ENCODE assay signal across 13 cellular contexts in the genomic region with DNA sequence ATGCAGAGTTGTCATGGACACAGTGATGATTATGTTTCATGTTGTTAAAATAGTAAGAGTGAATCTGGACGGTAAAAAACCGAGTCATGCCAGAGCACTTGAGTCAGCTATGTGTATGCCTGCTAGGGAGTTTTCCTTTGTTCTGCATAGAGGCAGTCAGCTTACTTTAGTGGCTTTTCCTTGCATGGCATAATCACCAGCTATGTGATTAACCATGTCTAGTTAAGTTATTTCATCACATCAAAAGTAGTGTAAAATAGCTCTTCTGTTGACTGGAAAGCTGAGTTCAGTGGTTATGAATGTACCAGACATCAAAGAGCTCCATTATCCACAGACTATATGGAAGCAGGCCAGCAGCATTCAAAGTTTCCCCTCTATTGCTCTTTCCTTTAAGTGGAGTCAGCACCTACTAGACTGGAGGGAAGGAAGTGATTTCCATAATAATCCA.
DNase-seq lines count a peak whose midpoint lies in the region; FAIRE-seq and TF ChIP-seq lines count a peak whose summit lies in the region.
"Had no signal": no experiment of that assay in that cellular context is flagged by ENCODE, and none has a peak within 500 bp of the region (broad histone marks: within the 10 kb centered on the region; RNA-seq: fewer than 3 reads in every experiment).

No MANE protein-coding gene starts in this region.

- H3K27me3 Mint-ChIP-seq in activated T-cell treated with anti-CD3 and anti-CD28 coated beads, Interleukin-2, amount 50 U/mL, for 24 hours: no peaks in the 10 kb centered on the region
- H3K27me3 Mint-ChIP-seq: B cell; IgD-negative memory B cell; naive thymus-derived CD8-positive, alpha-beta T cell had no signal

- H3K36me3 ChIP-seq in cardiac muscle cell (no peaks in the 10 kb centered on the region), left ventricle myocardium inferior (no peaks in the 10 kb centered on the region), brain microvascular endothelial cell (replicated peaks) (no peaks in the 10 kb centered on the region), kidney (ENCODE audit: control insufficient read depth in 1 of 2, insufficient read depth in 2 of 2, low read length in 2 of 2) (no peaks in the 10 kb centered on the region), vagina (no peaks in the 10 kb centered on the region)
- H3K36me3 ChIP-seq: heart left ventricle had no signal

- peak; percentile 7 to 81 for DNase-seq in cardiac muscle cell (ENCODE audit: low read depth in 1 of 2, low spot score in 1 of 2)
- DNase-seq in left ventricle myocardium inferior: no peak
- peak; percentile 81 for DNase-seq in brain microvascular endothelial cell
- DNase-seq in kidney tubule cell (ENCODE audit: low spot score): peak; percentile 99
- DNase-seq in kidney: no peak
- no peak for DNase-seq in KG1 (lab: John Stamatoyannopoulos, UW)
- no peak for DNase-seq in activated T-cell treated with anti-CD3 and anti-CD28 coated beads, Interleukin-2, amount 50 U/mL, for 24 hours
- DNase-seq in vagina (ENCODE audit: extremely low spot score in 2 of 2): no peak
- DNase-seq: activated naive CD4-positive, alpha-beta T cell treated with anti-CD3 and anti-CD28 coated beads, Interleukin-2, amount 50 U/mL, for 16 hours; heart left ventricle; naive thymus-derived CD8-positive, alpha-beta T cell had no signal

- H3K9me3 ChIP-seq in cardiac muscle cell (ENCODE audit: low read depth) (no peaks in the 10 kb centered on the region), left ventricle myocardium inferior (replicated peaks) (peaks cover 4% of the 10 kb centered on the region), kidney (ENCODE audit: control insufficient read depth in 1 of 2, low read length in 2 of 2) (no peaks in the 10 kb centered on the region), vagina (no peaks in the 10 kb centered on the region)

- no peak overlapping the region for H3K4me3 Mint-ChIP-seq in activated T-cell treated with anti-CD3 and anti-CD28 coated beads, Interleukin-2, amount 50 U/mL, for 24 hours
- H3K4me3 Mint-ChIP-seq: B cell; IgD-negative memory B cell; naive thymus-derived CD8-positive, alpha-beta T cell had no signal

- in situ Hi-C loops in brain microvascular endothelial cell (cut with HindIII; ENCODE audit: low pct_ligation_motif_present, low sequenced_read_pairs): no loop called here

- H3K27ac ChIP-seq in cardiac muscle cell (no peak overlapping the region), left ventricle myocardium inferior (replicated peaks) (no peak overlapping the region), brain microvascular endothelial cell (peak overlapping the region; percentile 8), kidney (ENCODE audit: low read depth in 2 of 2, low read length in 2 of 2) (no peak overlapping the region), vagina (no peak overlapping the region)

- intact Hi-C loops in left ventricle myocardium inferior (cut with micrococcal nuclease): no loop called here
- intact Hi-C loops in kidney (cut with DNase I): no loop called here
- intact Hi-C loops in vagina (cut with DNase I): no loop called here

- no peak overlapping the region for H3K27ac Mint-ChIP-seq in activated T-cell treated with anti-CD3 and anti-CD28 coated beads, Interleukin-2, amount 50 U/mL, for 24 hours
- H3K27ac Mint-ChIP-seq: B cell; IgD-negative memory B cell; naive thymus-derived CD8-positive, alpha-beta T cell had no signal

- H3K4me1 Mint-ChIP-seq in activated T-cell treated with anti-CD3 and anti-CD28 coated beads, Interleukin-2, amount 50 U/mL, for 24 hours (ENCODE audit: low read depth): no peaks in the 10 kb centered on the region
- H3K4me1 Mint-ChIP-seq: B cell; naive thymus-derived CD8-positive, alpha-beta T cell had no signal

- H3K4me3 ChIP-seq in cardiac muscle cell (no peak overlapping the region), left ventricle myocardium inferior (no peak overlapping the region), brain microvascular endothelial cell (ENCODE audit: low read depth, low read length) (no peak overlapping the region), kidney (ENCODE audit: low read length in 2 of 2) (no peak overlapping the region), vagina (no peak overlapping the region)
- H3K4me3 ChIP-seq: heart left ventricle had no signal

- no peak for FAIRE-seq in kidney (lab: Jason Lieb, UNC)

- H3K36me3 Mint-ChIP-seq in activated T-cell treated with anti-CD3 and anti-CD28 coated beads, Interleukin-2, amount 50 U/mL, for 24 hours (ENCODE audit: low read depth): no peaks in the 10 kb centered on the region
- H3K36me3 Mint-ChIP-seq: naive thymus-derived CD8-positive, alpha-beta T cell had no signal

- no peak overlapping the region for H3K9ac ChIP-seq in kidney (ENCODE audit: low read length in 2 of 2)

- H3K27me3 ChIP-seq in cardiac muscle cell (no peaks in the 10 kb centered on the region), left ventricle myocardium inferior (ENCODE audit: low read depth) (no peaks in the 10 kb centered on the region), brain microvascular endothelial cell (replicated peaks) (no peaks in the 10 kb centered on the region), vagina (no peaks in the 10 kb centered on the region)
- H3K27me3 ChIP-seq: heart left ventricle had no signal

- no peak for TF ChIP-seq CTCF in cardiac muscle cell (IDR thresholded peaks at IDR 0.05; ENCODE audit: low read depth, low read length)
- TF ChIP-seq CTCF in left ventricle myocardium inferior (IDR thresholded peaks at IDR 0.05; ENCODE audit: borderline replicate concordance): no peak
- TF ChIP-seq CTCF in brain microvascular endothelial cell (IDR thresholded peaks at IDR 0.05; ENCODE audit: low read depth, low read length, missing control alignments): no peak
- TF ChIP-seq CTCF in kidney (IDR thresholded peaks at IDR 0.05; ENCODE audit: borderline replicate concordance, extremely low read depth, insufficient read depth): no peak
- TF ChIP-seq CTCF in vagina (IDR thresholded peaks at IDR 0.05): no peak

- H3K4me1 ChIP-seq in cardiac muscle cell (ENCODE audit: low read depth) (peaks cover 5% of the 10 kb centered on the region), left ventricle myocardium inferior (peaks cover 3% of the 10 kb centered on the region), kidney (ENCODE audit: control insufficient read depth in 1 of 2, insufficient read depth in 1 of 2, low read depth in 1 of 2, low read length in 2 of 2) (no peaks in the 10 kb centered on the region), vagina (no peaks in the 10 kb centered on the region)

- H3K9me3 Mint-ChIP-seq in activated T-cell treated with anti-CD3 and anti-CD28 coated beads, Interleukin-2, amount 50 U/mL, for 24 hours: peaks cover 13% of the 10 kb centered on the region

- no peak for TF ChIP-seq POLR2A in vagina (IDR thresholded peaks at IDR 0.05)

Comparison
In these comparisons a context has a peak if more than half of its experiments do, and no peak if none do; other contexts are left out.
1. DNase-seq: peak in cardiac muscle cell (2 of 2), brain microvascular endothelial cell (single experiment) and kidney tubule cell (single experiment); none in left ventricle myocardium inferior (single experiment), kidney (single experiment), KG1 (single experiment), activated T-cell treated with anti-CD3 and anti-CD28 coated beads, Interleukin-2, amount 50 U/mL, for 24 hours (single experiment) and vagina (0 of 2).